Comparison of ENCODE assay signal across 1 cellular context in the genomic region with DNA sequence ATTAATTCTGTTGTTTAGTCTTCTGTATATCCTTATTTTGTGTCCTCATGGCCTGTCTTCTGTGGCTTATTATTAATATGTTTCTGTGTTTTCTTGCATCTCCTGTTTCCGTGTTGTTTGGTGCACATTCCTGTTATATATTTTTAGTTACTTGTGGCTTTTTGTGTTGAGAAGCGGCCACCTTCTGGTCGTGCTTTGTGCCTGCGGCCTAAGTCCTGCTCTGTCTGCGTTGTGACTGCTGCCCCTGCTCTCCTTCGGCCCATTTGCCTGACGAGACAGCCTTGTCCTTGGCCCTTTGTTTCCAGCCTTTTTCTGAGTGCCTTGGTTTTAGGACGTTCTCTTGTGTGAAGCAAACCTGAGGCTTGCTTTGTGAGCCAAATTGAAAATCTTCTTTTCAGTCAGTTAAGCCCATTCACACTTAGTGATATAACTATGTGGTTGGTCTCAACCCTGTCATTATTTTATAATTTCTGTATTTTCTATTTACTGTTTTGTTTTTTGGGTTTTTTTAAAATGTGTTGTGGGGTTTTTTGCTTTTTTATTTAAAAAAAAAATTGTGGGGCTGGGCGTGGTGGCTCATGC.
TF ChIP-seq lines count a peak whose summit lies in the region.

No MANE protein-coding gene starts in this region.

TF ChIP-seq in H1, 55 proteins besides CTCF, POLR2A, EP300 and RAD21:
- TF ChIP-seq PHF8 (conservative IDR thresholded peaks at IDR 0.05; ENCODE audit: low read depth, low read length) (no peak), TAF7 (optimal IDR thresholded peaks at IDR 0.05; ENCODE audit: borderline replicate concordance, low read depth, low read length) (no peak), YY1 (IDR thresholded peaks at IDR 0.05; ENCODE audit: low read depth, low read length) (no peak), JUND (IDR thresholded peaks at IDR 0.05; ENCODE audit: low read length) (no peak), SUZ12 (IDR thresholded peaks at IDR 0.05; ENCODE audit: low read length) (no peak), KDM1A (IDR thresholded peaks at IDR 0.05; ENCODE audit: borderline replicate concordance, low read length) (no peak), RXRA (IDR thresholded peaks at IDR 0.05; ENCODE audit: insufficient read depth, low read depth, low read length) (no peak), BRCA1 (IDR thresholded peaks at IDR 0.05; ENCODE audit: low read depth, low read length) (no peak), EZH2 (IDR thresholded peaks at IDR 0.05; ENCODE audit: low read depth, low read length, severe bottlenecking) (no peak), RNF2 (IDR thresholded peaks at IDR 0.05; ENCODE audit: borderline replicate concordance, low read depth, low read length, missing control alignments, poor library complexity, severe bottlenecking) (no peak), POU5F1 (IDR thresholded peaks at IDR 0.05; ENCODE audit: low read depth, low read length) (no peak), SRF (IDR thresholded peaks at IDR 0.05; ENCODE audit: low read depth, low read length) (no peak)
- TF ChIP-seq, protein P1, sequence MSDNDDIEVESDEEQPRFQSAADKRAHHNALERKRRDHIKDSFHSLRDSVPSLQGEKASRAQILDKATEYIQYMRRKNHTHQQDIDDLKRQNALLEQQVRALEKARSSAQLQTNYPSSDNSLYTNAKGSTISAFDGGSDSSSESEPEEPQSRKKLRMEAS (IDR thresholded peaks at IDR 0.05) = no peak
